In the genomic region with DNA sequence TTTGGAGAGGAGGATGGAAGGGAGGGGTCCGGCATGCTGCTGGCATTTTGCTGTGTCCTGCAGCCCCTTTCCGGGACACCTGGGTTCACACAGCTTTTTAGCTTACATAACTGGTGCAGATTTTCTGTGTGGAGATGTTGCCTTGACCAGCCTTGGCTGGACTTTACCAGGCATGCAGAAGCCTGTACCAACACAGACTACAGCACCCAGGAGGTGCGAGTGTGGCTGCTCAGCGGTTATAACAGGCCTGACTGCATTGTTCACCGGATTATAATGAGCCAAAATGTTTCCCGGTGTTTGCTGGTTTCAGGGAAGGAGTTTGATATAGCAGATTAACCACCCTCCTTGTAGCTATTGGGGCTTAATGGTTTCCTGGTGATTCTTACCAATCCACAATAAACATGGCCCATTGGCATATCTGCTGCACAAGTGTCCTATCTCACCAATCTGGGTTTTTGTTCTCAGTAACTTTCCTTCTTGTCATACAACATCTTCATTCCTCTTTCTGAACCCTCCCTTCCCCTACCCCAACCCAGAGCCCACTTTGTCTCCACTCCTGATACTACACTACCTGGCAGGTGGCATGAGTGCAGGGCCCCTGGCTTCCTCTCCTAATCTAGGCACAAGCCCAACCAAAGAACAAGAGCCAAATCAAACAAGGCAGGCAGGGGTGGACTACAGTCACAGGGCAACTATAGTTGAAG, we compare ENCODE assay signal across 9 cellular contexts. TPM values are rescaled to one million over a fixed set of nuclear protein-coding genes. Genes with fewer than 3 reads are reported as not detected.
A peak's percentile ranks its signal among the peaks of the same experiment; 100 is the strongest.
DNase-seq lines count a peak whose midpoint lies in the region; ATAC-seq, FAIRE-seq and TF ChIP-seq lines count a peak whose summit lies in the region.
"Had no signal": no experiment of that assay in that cellular context is flagged by ENCODE, and none has a peak within 500 bp of the region (broad histone marks: within the 10 kb centered on the region; RNA-seq: fewer than 3 reads in every experiment).

No MANE protein-coding gene starts in this region.

- ATAC-seq in WTC11 (peak; percentile 4), HG02840 (IDR thresholded peaks at IDR 0.05; ENCODE audit: low FRiP score, unreplicated experiment) (no peak), HG02588 (IDR thresholded peaks at IDR 0.05; ENCODE audit: unreplicated experiment) (no peak)

- peak overlapping the region; percentile 55; the same call in 1 of the 2 replicates for H3K27ac ChIP-seq in HUES64 (ENCODE audit: low read depth, low read length)
- H3K27ac ChIP-seq in keratinocyte (ENCODE audit: control insufficient read depth, insufficient read depth, low read length), result peak overlapping the region; percentile 4
- peak overlapping the region in 1 of 4 donors; percentile 97 for H3K27ac ChIP-seq in transverse colon

- no peaks in the 10 kb centered on the region for H3K9me1 ChIP-seq in keratinocyte (ENCODE audit: control insufficient read depth, extremely low read depth, insufficient read depth, low read length)

- 59% methylated on average over 5 of the region's 6 CpGs for WGBS in HUES64
- WGBS in transverse colon (ENCODE audit: low coverage in 1 of 2), 2 donors, result 74% methylated on average over 6 of the region's 6 CpGs; no CpG with 5 or more reads in 1 of the 2 donors

- in situ Hi-C loops in transverse colon (cut with MboI; ENCODE audit: low pct_ligation_motif_present in 1 of 4, low pct_unique_long_range_greater_than_20kb in 1 of 4, low sequenced_read_pairs in 3 of 4), result loop anchor here in 3 of 4 donors (25.0 kb wide), 1 partner anchor 135 kb away; a partner anchor contains a TSS

- H3K79me2 ChIP-seq in keratinocyte (ENCODE audit: control insufficient read depth, insufficient read depth, low read length), result peaks cover 13% of the 10 kb centered on the region

- no peak for TF ChIP-seq EP300 in transverse colon (IDR thresholded peaks at IDR 0.05; ENCODE audit: low read depth)

- no peak overlapping the region for H2AFZ ChIP-seq in keratinocyte (ENCODE audit: control insufficient read depth, low read length)

- H3K36me3 ChIP-seq in HUES64 (ENCODE audit: insufficient read depth, low read length) (peaks cover 24% of the 10 kb centered on the region), keratinocyte (ENCODE audit: control insufficient read depth in 2 of 2, extremely low read depth in 1 of 2, insufficient read depth in 2 of 2, low read length in 2 of 2) (peaks cover 6 to 18% of the 10 kb centered on the region in 2 experiments), transverse colon (peaks cover 0 to 10% (median 0%) of the 10 kb centered on the region in 4 donors)

- peak overlapping the region; percentile 45; the same call in 1 of the 2 replicates for H3K27ac Mint-ChIP-seq in WTC11

- H3K4me3 Mint-ChIP-seq in WTC11, result no peak overlapping the region

- FAIRE-seq in keratinocyte (lab: Jason Lieb, UNC), result peak; percentile 82

- peaks cover 25% of the 10 kb centered on the region for H3K36me3 Mint-ChIP-seq in WTC11

- H3K4me1 Mint-ChIP-seq in WTC11, result peaks cover 16% of the 10 kb centered on the region

- intact Hi-C loops in transverse colon (cut with DNase I; ENCODE audit: low total_unique reads), result no loop called here

- dilution Hi-C loops in keratinocyte (cut with MboI; ENCODE audit: extremely low pct_ligation_motif_present, low sequenced_read_pairs), result no loop called here

- H3K27me3 Mint-ChIP-seq in WTC11 (ENCODE audit: low read depth), result no peaks in the 10 kb centered on the region

- no peak for TF ChIP-seq CTCF in WTC11 (IDR thresholded peaks at IDR 0.05)
- no peak for TF ChIP-seq CTCF in keratinocyte (optimal IDR thresholded peaks at IDR 0.05 in 1 of 3, IDR thresholded peaks at IDR 0.05 in 1 of 3, conservative IDR thresholded peaks at IDR 0.05 in 1 of 3; ENCODE audit: extremely low read depth in 1 of 3, insufficient read depth in 2 of 3, low read length in 3 of 3)
- no peak for TF ChIP-seq CTCF in transverse colon (IDR thresholded peaks at IDR 0.05)

- TF ChIP-seq POLR2A in transverse colon (IDR thresholded peaks at IDR 0.05), result no peak

- POLR2A ChIA-PET in WTC11 (lab: Charles Lee), result no interaction called here

- no peak overlapping the region for H3K4me2 ChIP-seq in keratinocyte (ENCODE audit: control insufficient read depth, extremely low read depth, insufficient read depth, low read depth, low read length)

- H3K4me1 ChIP-seq in HUES64 (ENCODE audit: insufficient read depth, low read length) (0 out of 2 replicates have a peak, but pooled peaks cover 4% of the 10 kb centered on the region), keratinocyte (ENCODE audit: control insufficient read depth, extremely low read depth, insufficient read depth, low read length) (peaks cover 2% of the 10 kb centered on the region), transverse colon (peaks cover 0 to 16% (median 8%) of the 10 kb centered on the region in 4 donors)

- H3K4me3 ChIP-seq in HUES64 (ENCODE audit: low read length) (no peak overlapping the region), keratinocyte (ENCODE audit: control insufficient read depth in 2 of 3, extremely low read depth in 1 of 3, insufficient read depth in 2 of 3, low read depth in 1 of 3, low read length in 3 of 3) (no peak overlapping the region), transverse colon (no peak overlapping the region)

- peak; percentile 14 for DNase-seq in DMS53 treated with DMSO at 0.1 percent for 48 hours (lab: John Stamatoyannopoulos, UW; ENCODE audit: unreplicated experiment)
- DNase-seq in WTC11 (ENCODE audit: low spot score), result no peak
- DNase-seq in keratinocyte (ENCODE audit: low read depth, low spot score), result no peak
- DNase-seq in NCI-H1105 (lab: John Stamatoyannopoulos, UW), result no peak
- DNase-seq in transverse colon, result no peak
- DNase-seq: occipital lobe had no signal

- no peaks in the 10 kb centered on the region for H3K9me3 Mint-ChIP-seq in WTC11

- no peaks in the 10 kb centered on the region for H4K20me1 ChIP-seq in keratinocyte (ENCODE audit: control insufficient read depth, extremely low read depth, insufficient read depth, low read length)

- H3K27me3 ChIP-seq in HUES64 (ENCODE audit: insufficient read depth, low read length) (no peaks in the 10 kb centered on the region), keratinocyte (ENCODE audit: control insufficient read depth, extremely low read depth, insufficient read depth, low read length) (no peaks in the 10 kb centered on the region), transverse colon (no peaks in the 10 kb centered on the region)

- CTCF ChIA-PET in WTC11 (lab: Charles Lee), result interaction anchor here (1.2 kb wide), 1 partner anchor 125 kb away, joined by 5 read pairs; no protein-coding TSS in a partner anchor

- H3K9ac ChIP-seq in HUES64 (ENCODE audit: low read depth, low read length) (no peak overlapping the region), keratinocyte (ENCODE audit: control insufficient read depth, extremely low read depth, insufficient read depth, low read length) (no peak overlapping the region)

- H3K9me3 ChIP-seq in HUES64 (ENCODE audit: insufficient read depth, low read depth, low read length) (no peaks in the 10 kb centered on the region), keratinocyte (ENCODE audit: control insufficient read depth, low read depth, low read length) (no peaks in the 10 kb centered on the region), transverse colon (no peaks in the 10 kb centered on the region)

RNA-seq across cellular contexts. Expression of a gene that starts 3.9 kb away (rescaled TPM):
- polyA plus RNA-seq in HUES64 (2013, experiment 1 of 2), result 2,446 TPM
- polyA plus RNA-seq in HUES64 (2013, experiment 2 of 2), result 2,506 TPM
- total RNA-seq in WTC11 (2021) (2,241 to 2,474 TPM (median 2,438 TPM) in 3 replicates), transverse colon (1,000 to 10,000 TPM; 1,352 to 4,861 (median 3,415) TPM)
- 2,926 to 3,552 TPM (median 3,414 TPM) in 3 replicates for polyA plus RNA-seq in keratinocyte
- polyA plus RNA-seq in keratinocyte (2011; ENCODE audit: low read depth), result 352 TPM
- 2,144 and 3,499 TPM in 2 replicates for polyA plus RNA-seq in keratinocyte (2011; cell fraction: cytosol; rRNA removed)
- polyA plus RNA-seq in keratinocyte (2011; cell fraction: nucleus; rRNA removed), result 867 and 1,022 TPM in 2 replicates
- 3,096 and 4,173 TPM in 2 replicates for polyA plus RNA-seq in keratinocyte (2012; ENCODE audit: low replicate concordance)
- 1,111 to 1,756 TPM (median 1,179 TPM) in 3 replicates for polyA minus RNA-seq in keratinocyte
- 1,700 TPM for polyA minus RNA-seq in keratinocyte (2011; cell fraction: cytosol; rRNA and poly(A)+ RNA removed)
- polyA minus RNA-seq in keratinocyte (2011; cell fraction: nucleus; rRNA and poly(A)+ RNA removed), result 302 and 306 TPM in 2 replicates

RNA-seq across cellular contexts. Expression of a gene that starts 7.0 kb away (rescaled TPM):
- polyA plus RNA-seq in HUES64 (2013, experiment 1 of 2), result 6.3 TPM
- 7.5 TPM for polyA plus RNA-seq in HUES64 (2013, experiment 2 of 2)
- total RNA-seq in WTC11 (2021), result 16.2 to 21.6 TPM (median 21.2 TPM) in 3 replicates
- 16.7 to 37.6 TPM (median 17.1 TPM) in 3 replicates for polyA plus RNA-seq in keratinocyte
- polyA plus RNA-seq in keratinocyte (2011; ENCODE audit: low read depth), result 3.3 TPM
- polyA plus RNA-seq in keratinocyte (2011; cell fraction: cytosol; rRNA removed), result 17.5 and 29.0 TPM in 2 replicates
- 26.2 and 31.3 TPM in 2 replicates for polyA plus RNA-seq in keratinocyte (2011; cell fraction: nucleus; rRNA removed)
- 16.0 and 24.6 TPM in 2 replicates for polyA plus RNA-seq in keratinocyte (2012; ENCODE audit: low replicate concordance)
- 19.7 to 50.7 TPM (median 32.4 TPM) in 3 replicates for polyA minus RNA-seq in keratinocyte
- 21.1 TPM for polyA minus RNA-seq in keratinocyte (2011; cell fraction: cytosol; rRNA and poly(A)+ RNA removed)
- 15.4 and 18.8 TPM in 2 replicates for polyA minus RNA-seq in keratinocyte (2011; cell fraction: nucleus; rRNA and poly(A)+ RNA removed)
- 100 to 1,000 TPM in 1 of 4 donors, 10 to 100 TPM in 3; 15.9 to 156 (median 36.9) TPM for total RNA-seq in transverse colon

RNA-seq across cellular contexts. Expression of a gene that starts 9.3 kb away (rescaled TPM):
- 11.5 TPM for polyA plus RNA-seq in HUES64 (2013, experiment 1 of 2)
- polyA plus RNA-seq in HUES64 (2013, experiment 2 of 2), result 20.0 TPM
- total RNA-seq in WTC11 (2021), result 43.5 to 48.6 TPM (median 44.5 TPM) in 3 replicates
- 16.3 to 20.6 TPM (median 19.9 TPM) in 3 replicates for polyA plus RNA-seq in keratinocyte
- 15.0 TPM for polyA plus RNA-seq in keratinocyte (2011; ENCODE audit: low read depth)
- 8.1 and 12.4 TPM in 2 replicates for polyA plus RNA-seq in keratinocyte (2011; cell fraction: cytosol; rRNA removed)
- 75.8 and 107 TPM in 2 replicates for polyA plus RNA-seq in keratinocyte (2011; cell fraction: nucleus; rRNA removed)
- polyA plus RNA-seq in keratinocyte (2012; ENCODE audit: low replicate concordance), result 17.7 and 25.9 TPM in 2 replicates
- 13.2 to 20.5 TPM (median 19.7 TPM) in 3 replicates for polyA minus RNA-seq in keratinocyte
- polyA minus RNA-seq in keratinocyte (2011; cell fraction: cytosol; rRNA and poly(A)+ RNA removed), result 15.3 TPM
- polyA minus RNA-seq in keratinocyte (2011; cell fraction: nucleus; rRNA and poly(A)+ RNA removed), result 21.4 and 26.4 TPM in 2 replicates
- 100 to 1,000 TPM in 2 of 4 donors, 10 to 100 TPM in 2; 46.7 to 495 (median 101) TPM for total RNA-seq in transverse colon

RNA-seq across cellular contexts. Expression of a gene that starts 23.0 kb away (rescaled TPM):
- polyA plus RNA-seq in HUES64 (2013, experiment 1 of 2), result 78.8 TPM
- polyA plus RNA-seq in HUES64 (2013, experiment 2 of 2), result 81.5 TPM
- 69.8 to 78.3 TPM (median 72.7 TPM) in 3 replicates for total RNA-seq in WTC11 (2021)
- polyA plus RNA-seq in keratinocyte, result 32.7 to 65.5 TPM (median 36.9 TPM) in 3 replicates
- 79.2 TPM for polyA plus RNA-seq in keratinocyte (2011; ENCODE audit: low read depth)
- polyA plus RNA-seq in keratinocyte (2011; cell fraction: cytosol; rRNA removed), result 47.2 and 58.9 TPM in 2 replicates
- 33.4 and 47.2 TPM in 2 replicates for polyA plus RNA-seq in keratinocyte (2011; cell fraction: nucleus; rRNA removed)
- polyA plus RNA-seq in keratinocyte (2012; ENCODE audit: low replicate concordance), result 56.8 and 66.0 TPM in 2 replicates
- 34.3 to 75.7 TPM (median 42.5 TPM) in 3 replicates for polyA minus RNA-seq in keratinocyte
- polyA minus RNA-seq in keratinocyte (2011; cell fraction: cytosol; rRNA and poly(A)+ RNA removed), result 49.1 TPM
- polyA minus RNA-seq in keratinocyte (2011; cell fraction: nucleus; rRNA and poly(A)+ RNA removed), result 7.7 and 12.9 TPM in 2 replicates
- 10 to 100 TPM; 27.3 to 89.8 (median 55.5) TPM for total RNA-seq in transverse colon

RNA-seq across cellular contexts. Expression of a gene that starts 26.4 kb away (rescaled TPM):
- polyA plus RNA-seq in HUES64 (2013, experiment 1 of 2), result 47.5 TPM
- polyA plus RNA-seq in HUES64 (2013, experiment 2 of 2), result 47.4 TPM
- 43.9 to 46.0 TPM (median 44.8 TPM) in 3 replicates for total RNA-seq in WTC11 (2021)
- 42.4 to 85.5 TPM (median 74.1 TPM) in 3 replicates for polyA plus RNA-seq in keratinocyte
- polyA plus RNA-seq in keratinocyte (2011; ENCODE audit: low read depth), result 57.1 TPM
- 36.9 and 42.1 TPM in 2 replicates for polyA plus RNA-seq in keratinocyte (2011; cell fraction: cytosol; rRNA removed)
- polyA plus RNA-seq in keratinocyte (2011; cell fraction: nucleus; rRNA removed), result 129 and 139 TPM in 2 replicates
- polyA plus RNA-seq in keratinocyte (2012; ENCODE audit: low replicate concordance), result 64.5 and 102 TPM in 2 replicates
- 59.4 to 119 TPM (median 99.8 TPM) in 3 replicates for polyA minus RNA-seq in keratinocyte
- 113 TPM for polyA minus RNA-seq in keratinocyte (2011; cell fraction: cytosol; rRNA and poly(A)+ RNA removed)
- 121 and 143 TPM in 2 replicates for polyA minus RNA-seq in keratinocyte (2011; cell fraction: nucleus; rRNA and poly(A)+ RNA removed)
- 100 to 1,000 TPM in 1 of 4 donors, 10 to 100 TPM in 3; 26.5 to 118 (median 61.7) TPM for total RNA-seq in transverse colon
